8 cellular contexts compared by ENCODE assay signal in the genomic region with DNA sequence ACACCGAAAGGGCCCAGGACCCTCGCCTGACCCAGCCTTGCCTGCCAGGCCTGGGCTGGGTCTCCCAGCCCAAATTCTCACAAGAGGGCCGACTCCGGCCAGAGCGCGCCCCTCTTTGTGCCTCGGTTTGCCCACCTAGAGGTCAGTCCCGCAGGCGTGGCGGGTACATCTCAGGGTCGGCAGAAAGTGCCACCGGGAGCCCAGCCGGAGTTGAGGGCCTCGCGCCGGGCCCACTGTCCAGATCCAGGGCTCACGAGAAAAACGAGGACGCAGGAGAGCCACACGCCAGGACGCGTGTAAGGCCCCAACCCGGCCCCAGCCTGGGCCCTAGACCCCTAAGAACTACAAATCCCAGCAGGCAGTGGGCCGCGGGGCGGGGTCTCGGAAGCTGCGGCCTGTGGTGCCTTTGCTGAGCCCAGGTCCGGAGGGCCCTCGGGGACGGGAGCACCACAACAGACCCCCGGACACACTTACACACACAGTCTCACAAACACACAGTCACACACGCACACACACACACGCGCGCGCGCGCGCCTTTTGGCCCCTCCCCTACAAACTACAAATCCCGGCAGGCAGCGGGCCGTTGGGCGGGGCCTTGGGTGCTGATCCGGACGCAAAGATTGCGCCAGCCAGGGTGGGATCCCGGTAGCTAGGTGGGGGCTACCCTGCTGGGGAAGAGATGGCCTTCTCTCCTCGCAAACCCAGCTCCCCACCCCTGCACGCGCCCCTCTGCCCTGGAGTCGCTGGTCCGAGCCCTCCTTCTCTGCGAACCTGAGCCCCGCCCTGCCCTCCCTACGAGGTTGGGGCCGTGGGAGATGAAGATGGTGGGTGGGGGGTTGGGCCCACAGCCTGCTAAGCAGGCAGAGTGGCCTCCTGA. TPM values are rescaled to one million over a fixed set of nuclear protein-coding genes. Genes with fewer than 3 reads are reported as not detected.
DNase-seq lines count a peak whose midpoint lies in the region; ATAC-seq and TF ChIP-seq lines count a peak whose summit lies in the region.

A gene (plus strand): TSS at position 583 of the 877 bp plus-strand sequence. CDS start 10,752 bp downstream, outside the sequence.

- H3K4me1 Mint-ChIP-seq in endothelial cell (ENCODE audit: unreplicated experiment) = peaks cover 32% of the 10 kb centered on the region

- H3K36me3 Mint-ChIP-seq in endothelial cell (ENCODE audit: low read depth, unreplicated experiment) = no peaks in the 10 kb centered on the region

- H3K4me3 Mint-ChIP-seq in endothelial cell (ENCODE audit: unreplicated experiment) = peak within 1 kb of the TSS; percentile 89

- DNase-seq in COLO668 (lab: John Stamatoyannopoulos, UW; ENCODE audit: unreplicated experiment) (peak; percentile 87), NOMO-1 treated with DMSO at 0.1 percent for 48 hours (lab: John Stamatoyannopoulos, UW; ENCODE audit: unreplicated experiment) (peak; percentile 85), endothelial cell (ENCODE audit: low spot score) (peak; percentile 84), midbrain (lab: John Stamatoyannopoulos, UW) (peak; percentile 89)
- DNase-seq in activated CD8-positive, alpha-beta memory T cell treated with anti-CD3 and anti-CD28 coated beads, Interleukin-2, amount 50 U/mL, for 4 hours = peak; percentile 85
- peak; percentile 73 to 80 for DNase-seq in stimulated activated CD8-positive, alpha-beta memory T cell treated with anti-CD3 and anti-CD28 coated beads, Interleukin-15, amount 100 ng/mL, for 48 hours (ENCODE audit: low read depth in 2 of 2)

- peaks cover 10% of the 10 kb centered on the region for H3K27me3 Mint-ChIP-seq in endothelial cell (ENCODE audit: unreplicated experiment)

- H3K27ac Mint-ChIP-seq in endothelial cell (ENCODE audit: unreplicated experiment) = peak within 1 kb of the TSS; percentile 74

- TF ChIP-seq CTCF in endothelial cell (IDR thresholded peaks at IDR 0.05; ENCODE audit: unreplicated experiment) = no peak

- H3K9me3 Mint-ChIP-seq in endothelial cell (ENCODE audit: unreplicated experiment) = no peaks in the 10 kb centered on the region

- ATAC-seq in GM19452 (IDR thresholded peaks at IDR 0.05; ENCODE audit: unreplicated experiment) (peak; percentile 84), HG03565 (IDR thresholded peaks at IDR 0.05; ENCODE audit: unreplicated experiment) (peak; percentile 69)

RNA-seq across cellular contexts. Expression of the gene that starts here (rescaled TPM):
- total RNA-seq in endothelial cell (ENCODE audit: unreplicated experiment) = 0.33 TPM

Comparison
In these comparisons a context has a peak if more than half of its experiments do, and no peak if none do; other contexts are left out.
1. Peak in every context shown above with its lines: DNase-seq and ATAC-seq.
2. Peak in DNase-seq in endothelial cell; RNA of the gene not detected or under 1 TPM.